11 cellular contexts compared by ENCODE assay signal in genomic region chr3:14179795-14180194, GRCh38. TPM values are rescaled to one million over a fixed set of nuclear protein-coding genes. Genes with fewer than 3 reads are reported as not detected.
DNase-seq lines count a peak whose midpoint lies in the region; ATAC-seq and TF ChIP-seq lines count a peak whose summit lies in the region.
"Had no signal": no experiment of that assay in that cellular context is flagged by ENCODE, and none has a peak within 500 bp of the region (broad histone marks: within the 10 kb centered on the region; RNA-seq: fewer than 3 reads in every experiment).

No MANE protein-coding gene starts in this region.

- CTCF ChIA-PET in Calu3 (lab: Charles Lee): interaction anchor here (0.6 to 1.8 kb wide), 2 partner anchors 47 to 190 kb away, joined by 3 to 4 read pairs; no protein-coding TSS in a partner anchor
- CTCF ChIA-PET in naive thymus-derived CD4-positive, alpha-beta T cell (lab: Charles Lee): interaction anchor here (1.1 to 1.5 kb wide), 4 partner anchors 25 to 281 kb away, joined by 3 to 5 read pairs (median 4); partner anchors contain the start of genes CHCHD4 and TMEM43

- peaks cover 31% of the 10 kb centered on the region for H3K36me3 ChIP-seq in adipocyte (ENCODE audit: control insufficient read depth, insufficient read depth, low read length, severe bottlenecking)
- H3K36me3 ChIP-seq in naive thymus-derived CD4-positive, alpha-beta T cell (ENCODE audit: control insufficient read depth in 2 of 3, insufficient read depth in 3 of 3, low read length in 3 of 3): peaks cover 4 to 28% (median 9%) of the 10 kb centered on the region in 3 experiments

- H3K9me3 ChIP-seq in adipocyte (ENCODE audit: control insufficient read depth, low read length): no peaks in the 10 kb centered on the region
- H3K9me3 ChIP-seq in naive thymus-derived CD4-positive, alpha-beta T cell (ENCODE audit: control insufficient read depth in 2 of 3, low read length in 3 of 3): no peaks in the 10 kb centered on the region

- DNase-seq in Calu3 (no peak), adipocyte (ENCODE audit: low read depth) (no peak), NCI-H146 treated with DMSO at 0.1 percent for 48 hours (lab: John Stamatoyannopoulos, UW; ENCODE audit: unreplicated experiment) (no peak), dermis blood vessel endothelial cell (no peak)
- DNase-seq in Jurkat, Clone E6-1 (ENCODE audit: low read depth, low spot score): no peak
- no peak for DNase-seq in naive thymus-derived CD4-positive, alpha-beta T cell
- DNase-seq: effector CD4-positive, alpha-beta T cell; islet precursor cell; small intestine had no signal

- peak overlapping the region; percentile 97 for H3K4me3 Mint-ChIP-seq in Calu3 (ENCODE audit: low read depth, unreplicated experiment)
- peak overlapping the region; percentile 94 to 100 (median 98) for H3K4me3 Mint-ChIP-seq in naive thymus-derived CD4-positive, alpha-beta T cell

- no peaks in the 10 kb centered on the region for H3K9me3 Mint-ChIP-seq in Calu3 (ENCODE audit: low read depth, unreplicated experiment)
- H3K9me3 Mint-ChIP-seq in naive thymus-derived CD4-positive, alpha-beta T cell: peaks cover 0 to 3% (median 0%) of the 10 kb centered on the region in 11 donors

- H3K27ac ChIP-seq in naive thymus-derived CD4-positive, alpha-beta T cell (ENCODE audit: low read depth, low read length): peak overlapping the region; percentile 99

- peaks cover 25% of the 10 kb centered on the region for H3K4me1 ChIP-seq in adipocyte (ENCODE audit: control insufficient read depth, insufficient read depth, low read length)
- peaks cover 27 to 39% of the 10 kb centered on the region in 2 donors for H3K4me1 ChIP-seq in naive thymus-derived CD4-positive, alpha-beta T cell (ENCODE audit: control insufficient read depth in 2 of 2, insufficient read depth in 2 of 2, low read length in 2 of 2)

- H3K4me1 Mint-ChIP-seq in Calu3 (ENCODE audit: low read depth, unreplicated experiment): peaks cover 30% of the 10 kb centered on the region
- peaks cover 40 to 76% (median 72%) of the 10 kb centered on the region in 7 donors for H3K4me1 Mint-ChIP-seq in naive thymus-derived CD4-positive, alpha-beta T cell

- H3K4me3 ChIP-seq in Jurkat, Clone E6-1 (ENCODE audit: low read length): peak overlapping the region; percentile 98
- peak overlapping the region; percentile 97 for H3K4me3 ChIP-seq in adipocyte (ENCODE audit: low read length)
- no peak overlapping the region for H3K4me3 ChIP-seq in naive thymus-derived CD4-positive, alpha-beta T cell (ENCODE audit: low read length)

- peak overlapping the region; percentile 90 for H3K27ac Mint-ChIP-seq in Calu3 (ENCODE audit: unreplicated experiment)
- H3K27ac Mint-ChIP-seq in naive thymus-derived CD4-positive, alpha-beta T cell: peak overlapping the region; percentile 96 to 100 (median 99)

- H3K9ac ChIP-seq in adipocyte (ENCODE audit: low read length): no peak overlapping the region

- TF ChIP-seq CTCF in Calu3 (IDR thresholded peaks at IDR 0.05; ENCODE audit: unreplicated experiment): no peak

- no peaks in the 10 kb centered on the region for H3K27me3 Mint-ChIP-seq in Calu3 (ENCODE audit: unreplicated experiment)
- peaks cover 0 to 2% (median 0%) of the 10 kb centered on the region in 5 donors for H3K27me3 Mint-ChIP-seq in naive thymus-derived CD4-positive, alpha-beta T cell

- no peaks in the 10 kb centered on the region for H3K27me3 ChIP-seq in adipocyte (replicated peaks; ENCODE audit: control insufficient read depth, insufficient read depth, low read length)
- no peaks in the 10 kb centered on the region for H3K27me3 ChIP-seq in naive thymus-derived CD4-positive, alpha-beta T cell (ENCODE audit: control insufficient read depth in 2 of 2, insufficient read depth in 2 of 2, low read length in 2 of 2)

- BruUV-seq in Calu3 (replicated peaks; lab: Mats Ljungman, UMichigan): no TSS peak

- no peak for ATAC-seq in naive thymus-derived CD4-positive, alpha-beta T cell
- no peak for ATAC-seq in activated CD4-positive, CD25-positive, alpha-beta regulatory T cell treated with anti-CD3 and anti-CD28 coated beads, Interleukin-2, amount 50 U/mL, for 24 hours
- ATAC-seq in GM21367 (IDR thresholded peaks at IDR 0.05; ENCODE audit: unreplicated experiment): no peak

- intact Hi-C loops in Calu3 (cut with micrococcal nuclease; ENCODE audit: unreplicated experiment): loop anchor here (2.0 kb wide), 1 partner anchor 35 kb away; no protein-coding TSS in a partner anchor
- intact Hi-C loops in naive thymus-derived CD4-positive, alpha-beta T cell (cut with micrococcal nuclease): loop anchor here (2.0 to 5.0 kb wide), 2 partner anchors 1339 to 1517 kb away; partner anchors contain the start of genes RAF1 (in 1 of the 2) and RPL32 (in 1 of the 2)

- POLR2A ChIA-PET in naive thymus-derived CD4-positive, alpha-beta T cell (lab: Charles Lee): interaction anchor here (1.9 to 3.8 kb wide), 5 partner anchors 12 to 472 kb away, joined by 5 to 92 read pairs (median 12); partner anchors contain the start of genes CCDC174, CHCHD4 and TMEM43

- peaks cover 35% of the 10 kb centered on the region for H3K36me3 Mint-ChIP-seq in Calu3 (ENCODE audit: insufficient read depth, unreplicated experiment)
- H3K36me3 Mint-ChIP-seq in naive thymus-derived CD4-positive, alpha-beta T cell: peaks cover 4 to 32% (median 24%) of the 10 kb centered on the region in 5 donors

RNA-seq across cellular contexts. Expression of gene LSM3, which starts 1.2 kb away (rescaled TPM):
- total RNA-seq in Calu3 (2022) (16.7 and 17.7 TPM in 2 replicates), dermis blood vessel endothelial cell (8.1 and 10.2 TPM in 2 replicates)
- 45.3 TPM for polyA plus RNA-seq in Jurkat, Clone E6-1 (2012; ENCODE audit: insufficient read depth, insufficient read length)
- total RNA-seq in naive thymus-derived CD4-positive, alpha-beta T cell: 10 to 100 TPM in 1 of 5 experiments, 1 to 10 TPM in 4; 6.0 to 14.1 (median 8.0) TPM
- 10 to 100 TPM; 10.5 to 26.2 TPM for polyA plus RNA-seq in naive thymus-derived CD4-positive, alpha-beta T cell

RNA-seq across cellular contexts. Expression of gene XPC, which starts 1.4 kb away (rescaled TPM):
- total RNA-seq in Calu3 (2022) (23.8 and 24.3 TPM in 2 replicates), dermis blood vessel endothelial cell (43.6 and 60.0 TPM in 2 replicates)
- 24.8 TPM for polyA plus RNA-seq in Jurkat, Clone E6-1 (2012; ENCODE audit: insufficient read depth, insufficient read length)
- 10 to 100 TPM; 56.3 to 94.8 (median 78.1) TPM for total RNA-seq in naive thymus-derived CD4-positive, alpha-beta T cell
- polyA plus RNA-seq in naive thymus-derived CD4-positive, alpha-beta T cell: 10 to 100 TPM; 50.0 to 54.2 TPM

RNA-seq across cellular contexts. Expression of gene TMEM43, which starts 54.9 kb away (rescaled TPM):
- total RNA-seq in Calu3 (2022): 56.2 and 57.0 TPM in 2 replicates
- 27.9 TPM for polyA plus RNA-seq in Jurkat, Clone E6-1 (2012; ENCODE audit: insufficient read depth, insufficient read length)
- total RNA-seq in naive thymus-derived CD4-positive, alpha-beta T cell: 10 to 100 TPM; 30.1 to 54.8 (median 46.5) TPM
- 10 to 100 TPM; 55.6 to 55.8 TPM for polyA plus RNA-seq in naive thymus-derived CD4-positive, alpha-beta T cell
- total RNA-seq in dermis blood vessel endothelial cell: 113 and 121 TPM in 2 replicates

RNA-seq across cellular contexts. Expression of gene CHCHD4, which starts 55.1 kb away (rescaled TPM):
- total RNA-seq in Calu3 (2022): 14.3 and 16.7 TPM in 2 replicates
- polyA plus RNA-seq in Jurkat, Clone E6-1 (2012; ENCODE audit: insufficient read depth, insufficient read length): 45.2 TPM
- total RNA-seq in naive thymus-derived CD4-positive, alpha-beta T cell: 10 to 100 TPM in 1 of 5 experiments, 1 to 10 TPM in 4; 3.3 to 14.1 (median 8.4) TPM
- polyA plus RNA-seq in naive thymus-derived CD4-positive, alpha-beta T cell: 10 to 100 TPM in 1 of 2 donors, 1 to 10 TPM in 1; 9.8 to 12.6 TPM
- total RNA-seq in dermis blood vessel endothelial cell: 16.0 and 19.5 TPM in 2 replicates
